1 cellular context compared by ENCODE assay signal in genomic region chr12:587132-587531, GRCh38.
TF ChIP-seq lines count a peak whose summit lies in the region.

No MANE protein-coding gene starts in this region.

TF ChIP-seq in K562, 482 proteins besides CTCF, POLR2A, EP300 and RAD21 (continued from another document):
- TF ChIP-seq, protein P1, sequence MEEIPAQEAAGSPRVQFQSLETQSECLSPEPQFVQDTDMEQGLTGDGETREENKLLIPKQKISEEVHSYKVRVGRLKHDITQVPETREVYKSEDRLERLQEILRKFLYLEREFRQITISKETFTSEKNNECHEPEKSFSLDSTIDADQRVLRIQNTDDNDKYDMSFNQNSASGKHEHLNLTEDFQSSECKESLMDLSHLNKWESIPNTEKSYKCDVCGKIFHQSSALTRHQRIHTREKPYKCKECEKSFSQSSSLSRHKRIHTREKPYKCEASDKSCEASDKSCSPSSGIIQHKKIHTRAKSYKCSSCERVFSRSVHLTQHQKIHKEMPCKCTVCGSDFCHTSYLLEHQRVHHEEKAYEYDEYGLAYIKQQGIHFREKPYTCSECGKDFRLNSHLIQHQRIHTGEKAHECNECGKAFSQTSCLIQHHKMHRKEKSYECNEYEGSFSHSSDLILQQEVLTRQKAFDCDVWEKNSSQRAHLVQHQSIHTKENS (CRISPR knock-in tag; IDR thresholded peaks at IDR 0.05): no peak
- TF ChIP-seq SNIP1 (IDR thresholded peaks at IDR 0.05; ENCODE audit: low read depth): no peak
- no peak for TF ChIP-seq ZNF511 (CRISPR knock-in tag; IDR thresholded peaks at IDR 0.05)
- TF ChIP-seq KLF10 (CRISPR knock-in tag; IDR thresholded peaks at IDR 0.05): no peak
- TF ChIP-seq GABPB2 (CRISPR knock-in tag; conservative IDR thresholded peaks at IDR 0.05): no peak
- no peak for TF ChIP-seq KLF13 (tag; IDR thresholded peaks at IDR 0.05; ENCODE audit: borderline replicate concordance, low read depth)
- TF ChIP-seq, protein P2, sequence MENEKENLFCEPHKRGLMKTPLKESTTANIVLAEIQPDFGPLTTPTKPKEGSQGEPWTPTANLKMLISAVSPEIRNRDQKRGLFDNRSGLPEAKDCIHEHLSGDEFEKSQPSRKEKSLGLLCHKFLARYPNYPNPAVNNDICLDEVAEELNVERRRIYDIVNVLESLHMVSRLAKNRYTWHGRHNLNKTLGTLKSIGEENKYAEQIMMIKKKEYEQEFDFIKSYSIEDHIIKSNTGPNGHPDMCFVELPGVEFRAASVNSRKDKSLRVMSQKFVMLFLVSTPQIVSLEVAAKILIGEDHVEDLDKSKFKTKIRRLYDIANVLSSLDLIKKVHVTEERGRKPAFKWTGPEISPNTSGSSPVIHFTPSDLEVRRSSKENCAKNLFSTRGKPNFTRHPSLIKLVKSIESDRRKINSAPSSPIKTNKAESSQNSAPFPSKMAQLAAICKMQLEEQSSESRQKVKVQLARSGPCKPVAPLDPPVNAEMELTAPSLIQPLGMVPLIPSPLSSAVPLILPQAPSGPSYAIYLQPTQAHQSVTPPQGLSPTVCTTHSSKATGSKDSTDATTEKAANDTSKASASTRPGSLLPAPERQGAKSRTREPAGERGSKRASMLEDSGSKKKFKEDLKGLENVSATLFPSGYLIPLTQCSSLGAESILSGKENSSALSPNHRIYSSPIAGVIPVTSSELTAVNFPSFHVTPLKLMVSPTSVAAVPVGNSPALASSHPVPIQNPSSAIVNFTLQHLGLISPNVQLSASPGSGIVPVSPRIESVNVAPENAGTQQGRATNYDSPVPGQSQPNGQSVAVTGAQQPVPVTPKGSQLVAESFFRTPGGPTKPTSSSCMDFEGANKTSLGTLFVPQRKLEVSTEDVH (IDR thresholded peaks at IDR 0.05; ENCODE audit: low read depth, partially characterized antibody): no peak
- TF ChIP-seq ZC3H8 (IDR thresholded peaks at IDR 0.05): no peak
